ENCODE assay signal across 1 cellular context in genomic region chr2:229335349-229335748, GRCh38.
TF ChIP-seq lines count a peak whose summit lies in the region.

No MANE protein-coding gene starts in this region.

TF ChIP-seq in SK-N-SH, 30 proteins besides CTCF, POLR2A, EP300 and RAD21 (continued from another document):
- TF ChIP-seq PBX3 (IDR thresholded peaks at IDR 0.05) (no peak), ZBTB33 (IDR thresholded peaks at IDR 0.05; ENCODE audit: borderline replicate concordance, low read depth) (no peak), RCOR1 (IDR thresholded peaks at IDR 0.05; ENCODE audit: low read length) (no peak), USF2 (IDR thresholded peaks at IDR 0.05; ENCODE audit: borderline replicate concordance, low read depth, low read length) (no peak), RXRA (IDR thresholded peaks at IDR 0.05; ENCODE audit: borderline replicate concordance, low read depth) (no peak), MEF2A (IDR thresholded peaks at IDR 0.05; ENCODE audit: borderline replicate concordance, low read depth) (no peak)
TF ChIP-seq in SK-N-SH: peak in this region for 0.
